9 cellular contexts compared by ENCODE assay signal in genomic region chrX:135484636-135485289, GRCh38. TPM values are rescaled to one million over a fixed set of nuclear protein-coding genes. Genes with fewer than 3 reads are reported as not detected.
A peak's percentile ranks its signal among the peaks of the same experiment; 100 is the strongest.
DNase-seq lines count a peak whose midpoint lies in the region; ATAC-seq and TF ChIP-seq lines count a peak whose summit lies in the region.
"Had no signal": no experiment of that assay in that cellular context is flagged by ENCODE, and none has a peak within 500 bp of the region (broad histone marks: within the 10 kb centered on the region; RNA-seq: fewer than 3 reads in every experiment).

No MANE protein-coding gene starts in this region.

- ATAC-seq in GM18861 (IDR thresholded peaks at IDR 0.05; ENCODE audit: unreplicated experiment) (no peak), HG02970 (IDR thresholded peaks at IDR 0.05; ENCODE audit: low FRiP score, unreplicated experiment) (no peak)

- no peaks in the 10 kb centered on the region for H3K4me1 Mint-ChIP-seq in osteocyte (ENCODE audit: unreplicated experiment)

- no peaks in the 10 kb centered on the region for H3K27me3 Mint-ChIP-seq in osteocyte (ENCODE audit: unreplicated experiment)

- no peaks in the 10 kb centered on the region for H3K36me3 Mint-ChIP-seq in osteocyte (ENCODE audit: unreplicated experiment)

- DNase-seq in NCI-H146 (lab: John Stamatoyannopoulos, UW) (peak; percentile 1), NCI-H146 treated with DMSO at 0.1 percent for 48 hours (lab: John Stamatoyannopoulos, UW; ENCODE audit: unreplicated experiment) (no peak), HEK293T (ENCODE audit: extremely low spot score) (peak; percentile 54), RWPE1 (ENCODE audit: low spot score) (peak; percentile 11), erythroblast (lab: John Stamatoyannopoulos, UW) (peak; percentile 47), osteocyte (ENCODE audit: extremely low spot score, unreplicated experiment) (no peak)

- POLR2A ChIA-PET in HEK293T (lab: Yijun Ruan, JAX): no interaction called here
- POLR2A ChIA-PET in RWPE1 (lab: Yijun Ruan, JAX; ENCODE audit: low non-redundant PET): no interaction called here

- no peak overlapping the region for H3K27ac ChIP-seq in RWPE1
- H3K27ac ChIP-seq: BLaER1 had no signal

- no peaks in the 10 kb centered on the region for H3K9me3 Mint-ChIP-seq in osteocyte (ENCODE audit: unreplicated experiment)

- CTCF ChIA-PET in HEK293T (lab: Yijun Ruan, JAX): no interaction called here
- CTCF ChIA-PET in RWPE1 (lab: Yijun Ruan, JAX): interaction anchor here (0.7 to 1.0 kb wide), 4 partner anchors 76 to 208 kb away, joined by 3 read pairs; no protein-coding TSS in a partner anchor

- H3K27ac Mint-ChIP-seq in osteocyte (ENCODE audit: unreplicated experiment): no peak overlapping the region

- TF ChIP-seq CTCF in RWPE1 (conservative IDR thresholded peaks at IDR 0.05; ENCODE audit: low read depth) (peak; percentile 58), osteocyte (IDR thresholded peaks at IDR 0.05) (peak; percentile 68)

- TF ChIP-seq POLR2A in erythroblast (IDR thresholded peaks at IDR 0.05; ENCODE audit: low read length): no peak

- H3K4me3 Mint-ChIP-seq in osteocyte (ENCODE audit: unreplicated experiment): no peak overlapping the region

TF ChIP-seq in HEK293T, 16 proteins besides CTCF, POLR2A, EP300 and RAD21:
- TF ChIP-seq FOXM1 (IDR thresholded peaks at IDR 0.05; ENCODE audit: borderline replicate concordance) (no peak), FOXK2 (IDR thresholded peaks at IDR 0.05) (no peak), NFRKB (IDR thresholded peaks at IDR 0.05) (no peak), HDGF (IDR thresholded peaks at IDR 0.05; ENCODE audit: borderline replicate concordance) (no peak), FOXA1 (IDR thresholded peaks at IDR 0.05) (no peak), BHLHE40 (IDR thresholded peaks at IDR 0.05; ENCODE audit: borderline replicate concordance) (no peak), L3MBTL2 (conservative IDR thresholded peaks at IDR 0.05) (no peak), CTBP1 (IDR thresholded peaks at IDR 0.05; ENCODE audit: borderline replicate concordance) (no peak), PKNOX1 (IDR thresholded peaks at IDR 0.05) (no peak), ZNF384 (IDR thresholded peaks at IDR 0.05) (no peak), TARDBP (IDR thresholded peaks at IDR 0.05) (no peak), SUZ12 (IDR thresholded peaks at IDR 0.05) (no peak), LEF1 (IDR thresholded peaks at IDR 0.05; ENCODE audit: borderline replicate concordance) (no peak), ELF4 (IDR thresholded peaks at IDR 0.05) (no peak)

RNA-seq across cellular contexts. Expression of gene INTS6L, which starts 35.7 kb away (rescaled TPM):
- 5.3 and 6.4 TPM in 2 replicates for total RNA-seq in osteocyte

Comparison
In these comparisons a context has a peak if more than half of its experiments do, and no peak if none do; other contexts are left out.
1. DNase-seq: peak in NCI-H146 (single experiment), HEK293T (single experiment), RWPE1 (single experiment) and erythroblast (2 of 2); none in NCI-H146 treated with DMSO at 0.1 percent for 48 hours (single experiment) and osteocyte (single experiment).